In genomic region chr3:21105784-21106183, GRCh38 we compare ENCODE assay signal across 25 cellular contexts.
"Had no signal": no experiment of that assay in that cellular context is flagged by ENCODE, and none has a peak within 500 bp of the region (broad histone marks: within the 10 kb centered on the region; RNA-seq: fewer than 3 reads in every experiment).

No MANE protein-coding gene starts in this region.

- H3K9me3 ChIP-seq: colonic mucosa, gastrocnemius medialis had no signal

- H3K4me3 Mint-ChIP-seq: central memory CD8-positive, alpha-beta T cell; dendritic cell treated with granulocyte-macrophage colony-stimulating factor and Interleukin-4, amounts not matched to agents 40 ng/mL and 50 ng/mL, for 4 days; effector memory CD8-positive, alpha-beta T cell; endodermal cell had no signal

- FAIRE-seq: endometrium, islet of Langerhans, keratinocyte had no signal

- H3K36me3 ChIP-seq: colonic mucosa, esophagus muscularis mucosa, gastrocnemius medialis, heart left ventricle, left lung, lower lobe of right lung had no signal

- DNase-seq: cerebellar nuclear complex; colonic mucosa; cortex of kidney; effector CD8-positive, alpha-beta T cell; effector memory CD8-positive, alpha-beta T cell; endodermal cell; erythroblast; foreskin keratinocyte; gastrocnemius medialis; hypothalamus; left cardiac atrium; left lung; left ventricle myocardium superior; lower lobe of right lung; mesendoderm; midbrain had no signal

- H3K79me2 ChIP-seq: hepatocyte had no signal

- H3K27ac Mint-ChIP-seq: dendritic cell treated with granulocyte-macrophage colony-stimulating factor and Interleukin-4, amounts not matched to agents 40 ng/mL and 50 ng/mL, for 4 days; effector memory CD8-positive, alpha-beta T cell; endodermal cell had no signal

- H3K4me1 ChIP-seq: colonic mucosa, esophagus muscularis mucosa, foreskin keratinocyte, gastrocnemius medialis, heart left ventricle, left lung, lower lobe of right lung had no signal

- H3K4me1 Mint-ChIP-seq: central memory CD8-positive, alpha-beta T cell; endodermal cell had no signal

- H3K27me3 ChIP-seq: colonic mucosa, esophagus muscularis mucosa, foreskin keratinocyte, gastrocnemius medialis, heart left ventricle, hepatocyte, left lung had no signal

- H2AFZ ChIP-seq: hepatocyte had no signal

- H3K27me3 Mint-ChIP-seq: central memory CD8-positive, alpha-beta T cell; dendritic cell treated with granulocyte-macrophage colony-stimulating factor and Interleukin-4, amounts not matched to agents 40 ng/mL and 50 ng/mL, for 4 days; effector memory CD8-positive, alpha-beta T cell had no signal

- H3K4me3 ChIP-seq: colonic mucosa, esophagus muscularis mucosa, gastrocnemius medialis, heart left ventricle, hepatocyte, left lung, lower lobe of right lung had no signal

- ATAC-seq: effector memory CD8-positive, alpha-beta T cell; foreskin keratinocyte; gastrocnemius medialis; heart left ventricle; left cardiac atrium; left lung; left ventricle myocardium superior had no signal

- H3K27ac ChIP-seq: colonic mucosa, epithelial cell of prostate, esophagus muscularis mucosa, foreskin keratinocyte, gastrocnemius medialis, heart left ventricle, hepatocyte, left lung, lower lobe of right lung had no signal

- H3K4me2 ChIP-seq: hepatocyte had no signal
